ENCODE assay signal across 29 cellular contexts in the genomic region with DNA sequence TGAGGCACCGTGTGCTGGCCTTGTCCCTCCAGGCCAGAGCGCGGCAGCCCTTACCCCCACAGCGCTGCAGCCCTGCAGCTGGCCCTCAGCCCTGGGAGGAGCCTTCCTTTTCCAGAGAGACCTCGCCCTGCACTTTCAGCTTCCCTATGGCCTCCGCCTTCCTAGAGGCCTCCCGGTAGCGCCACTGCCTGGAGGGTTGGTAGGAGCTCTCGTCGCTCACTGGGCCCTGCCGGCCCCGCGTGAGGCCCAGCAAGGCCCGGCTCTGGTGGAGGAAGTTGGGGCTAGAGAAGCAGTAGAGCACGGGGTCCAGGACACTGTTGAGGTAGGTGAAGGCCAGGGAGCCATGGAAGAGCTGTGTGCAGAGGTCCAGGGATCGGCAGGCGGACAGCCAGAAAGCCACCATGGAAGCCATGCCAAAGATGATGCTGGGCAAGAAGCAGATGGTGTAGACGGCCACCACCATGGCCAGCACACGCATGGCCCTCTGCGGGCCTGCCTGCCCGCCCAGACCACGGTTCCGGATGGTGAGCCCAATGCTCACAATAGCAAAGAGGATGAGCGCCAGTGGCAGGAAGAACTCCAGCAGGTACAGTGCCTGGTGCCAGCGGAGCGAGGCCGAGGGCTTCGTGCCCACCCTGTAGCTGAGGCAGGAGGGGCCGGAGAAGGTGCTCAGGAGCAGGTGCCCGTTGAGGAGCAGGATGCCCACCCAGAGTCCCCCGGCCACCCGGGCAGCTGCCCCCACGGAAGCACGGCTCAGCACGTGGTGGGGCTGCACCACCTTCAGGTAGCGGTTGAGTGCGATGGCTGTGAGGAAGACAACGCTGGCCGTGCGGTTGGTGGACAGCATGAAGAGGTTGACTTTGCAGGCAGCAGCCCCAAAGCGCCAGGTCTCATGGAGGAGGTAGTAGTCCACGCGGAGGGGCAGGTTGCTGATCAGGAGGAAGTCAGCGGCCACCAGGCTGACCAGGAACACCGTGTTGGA. TPM values are rescaled to one million over a fixed set of nuclear protein-coding genes. Genes with fewer than 3 reads are reported as not detected.
DNase-seq lines count a peak whose midpoint lies in the region; ATAC-seq and TF ChIP-seq lines count a peak whose summit lies in the region.
"Had no signal": no experiment of that assay in that cellular context is flagged by ENCODE, and none has a peak within 500 bp of the region (broad histone marks: within the 10 kb centered on the region; RNA-seq: fewer than 3 reads in every experiment).

No MANE protein-coding gene starts in this region.

- no TSS peak for BruUV-seq in Caco-2 (replicated peaks; lab: Mats Ljungman, UMichigan)

- no peak for TF ChIP-seq CTCF in Caco-2 (IDR thresholded peaks at IDR 0.05; ENCODE audit: insufficient read depth in 1 of 2, low read depth in 1 of 2, low read length in 1 of 2, severe bottlenecking in 1 of 2, unreplicated experiment in 1 of 2)
- no peak for TF ChIP-seq CTCF in osteoblast (IDR thresholded peaks at IDR 0.05; ENCODE audit: extremely low read depth, low read depth, low read length)

- H3K27me3 Mint-ChIP-seq in activated CD4-positive, alpha-beta T cell treated with anti-CD3 and anti-CD28 coated beads, Interleukin-2, amount 10 ng/mL, durations not matched to agents 7 days and 5 days: no peaks in the 10 kb centered on the region
- H3K27me3 Mint-ChIP-seq in Caco-2 (ENCODE audit: insufficient read depth, unreplicated experiment): no peaks in the 10 kb centered on the region
- H3K27me3 Mint-ChIP-seq: activated CD4-positive, alpha-beta memory T cell treated with anti-CD3 and anti-CD28 coated beads, Interleukin-2, amount 10 ng/mL, durations not matched to agents 7 days and 5 days; CD4-positive, alpha-beta memory T cell; effector memory CD8-positive, alpha-beta T cell had no signal

- H3K9me3 ChIP-seq in Caco-2 (no peaks in the 10 kb centered on the region), osteoblast (ENCODE audit: low read depth, low read length) (no peaks in the 10 kb centered on the region)
- H3K9me3 ChIP-seq: testis had no signal

- CTCF ChIA-PET in activated CD4-positive, alpha-beta T cell treated with anti-CD3 and anti-CD28 coated beads, Interleukin-2, amount 10 ng/mL, durations not matched to agents 7 days and 5 days (lab: Charles Lee): no interaction called here
- CTCF ChIA-PET in Caco-2 (lab: Charles Lee): no interaction called here

- H3K36me3 Mint-ChIP-seq in activated CD4-positive, alpha-beta T cell treated with anti-CD3 and anti-CD28 coated beads, Interleukin-2, amount 10 ng/mL, durations not matched to agents 7 days and 5 days (ENCODE audit: low read depth): no peaks in the 10 kb centered on the region
- peaks cover 8% of the 10 kb centered on the region for H3K36me3 Mint-ChIP-seq in Caco-2 (ENCODE audit: insufficient read depth, unreplicated experiment)

- H3K4me1 Mint-ChIP-seq in activated CD4-positive, alpha-beta T cell treated with anti-CD3 and anti-CD28 coated beads, Interleukin-2, amount 10 ng/mL, durations not matched to agents 7 days and 5 days: no peaks in the 10 kb centered on the region
- H3K4me1 Mint-ChIP-seq in Caco-2 (ENCODE audit: low read depth, unreplicated experiment): no peaks in the 10 kb centered on the region
- H3K4me1 Mint-ChIP-seq: activated CD4-positive, alpha-beta memory T cell treated with anti-CD3 and anti-CD28 coated beads, Interleukin-2, amount 10 ng/mL, durations not matched to agents 7 days and 5 days; CD4-positive, alpha-beta memory T cell had no signal

- no peak overlapping the region for H3K4me3 ChIP-seq in Caco-2 (ENCODE audit: low read depth, low read length)
- no peak overlapping the region for H3K4me3 ChIP-seq in osteoblast (ENCODE audit: insufficient read depth, low read length)
- H3K4me3 ChIP-seq: skin epidermis, testis had no signal

- no peaks in the 10 kb centered on the region for H3K4me1 ChIP-seq in Caco-2
- no peaks in the 10 kb centered on the region for H3K4me1 ChIP-seq in osteoblast (ENCODE audit: insufficient read depth, low read length)
- H3K4me1 ChIP-seq: testis had no signal

- H3K36me3 ChIP-seq in Caco-2 (ENCODE audit: control insufficient read depth, insufficient read depth, low read length) (no peaks in the 10 kb centered on the region), osteoblast (ENCODE audit: insufficient read depth, low read length) (no peaks in the 10 kb centered on the region)

- H2AFZ ChIP-seq in osteoblast (ENCODE audit: low read length): no peak overlapping the region

- H3K4me3 Mint-ChIP-seq in activated CD4-positive, alpha-beta T cell treated with anti-CD3 and anti-CD28 coated beads, Interleukin-2, amount 10 ng/mL, durations not matched to agents 7 days and 5 days: no peak overlapping the region
- no peak overlapping the region for H3K4me3 Mint-ChIP-seq in Caco-2 (ENCODE audit: unreplicated experiment)
- H3K4me3 Mint-ChIP-seq: activated CD4-positive, alpha-beta memory T cell treated with anti-CD3 and anti-CD28 coated beads, Interleukin-2, amount 10 ng/mL, durations not matched to agents 7 days and 5 days; CD4-positive, alpha-beta memory T cell; effector memory CD8-positive, alpha-beta T cell had no signal

- intact Hi-C loops in Caco-2 (cut with micrococcal nuclease; ENCODE audit: unreplicated experiment): no loop called here

- peak; percentile 15 for ATAC-seq in left lobe of liver
- ATAC-seq: effector memory CD8-positive, alpha-beta T cell; left ventricle myocardium superior had no signal

- POLR2A ChIA-PET in activated CD4-positive, alpha-beta T cell treated with anti-CD3 and anti-CD28 coated beads, Interleukin-2, amount 10 ng/mL, durations not matched to agents 7 days and 5 days (lab: Charles Lee): no interaction called here
- POLR2A ChIA-PET in Caco-2 (lab: Charles Lee): no interaction called here

- no peaks in the 10 kb centered on the region for H3K27me3 ChIP-seq in Caco-2 (replicated peaks; ENCODE audit: control insufficient read depth, insufficient read depth, low read length)
- H3K27me3 ChIP-seq in osteoblast (ENCODE audit: insufficient read depth, low read length): no peaks in the 10 kb centered on the region
- H3K27me3 ChIP-seq: testis had no signal

- DNase-seq in activated CD4-positive, alpha-beta T cell treated with anti-CD3 and anti-CD28 coated beads, Interleukin-2, amount 10 ng/mL, durations not matched to agents 7 days and 5 days: no peak
- no peak for DNase-seq in activated CD4-positive, alpha-beta T cell treated with anti-CD3 and anti-CD28 coated beads for 48 hours
- DNase-seq in Caco-2 (no peak), left lobe of liver (ENCODE audit: low spot score) (peak; percentile 54), osteoblast (ENCODE audit: insufficient read length, low spot score, missing footprints) (peak; percentile 68), NCI-H2107 treated with DMSO at 0.1 percent for 48 hours (lab: John Stamatoyannopoulos, UW; ENCODE audit: unreplicated experiment) (no peak), AG08396 (ENCODE audit: low spot score) (no peak), NCI-H1436 treated with DMSO at 0.1 percent for 48 hours (lab: John Stamatoyannopoulos, UW) (no peak)
- DNase-seq: activated CD4-positive, alpha-beta memory T cell treated with anti-CD3 and anti-CD28 coated beads, Interleukin-2, amount 10 ng/mL, durations not matched to agents 7 days and 5 days; CD4-positive, alpha-beta memory T cell; central memory CD4-positive, alpha-beta T cell; cortex of kidney; effector memory CD8-positive, alpha-beta T cell; glutamatergic neuron; GOT3; left ventricle myocardium superior; NCI-H1092; NCI-H187; NCI-H2171 treated with DMSO at 0.1 percent for 48 hours; NCI-H510A treated with DMSO at 0.1 percent for 48 hours; RPMI8226; stimulated activated naive CD4-positive, alpha-beta T cell treated with Interleukin-2 at 50 U/mL for 16 hours had no signal

- no peaks in the 10 kb centered on the region for H3K9me3 Mint-ChIP-seq in activated CD4-positive, alpha-beta T cell treated with anti-CD3 and anti-CD28 coated beads, Interleukin-2, amount 10 ng/mL, durations not matched to agents 7 days and 5 days
- H3K9me3 Mint-ChIP-seq in Caco-2 (ENCODE audit: unreplicated experiment): no peaks in the 10 kb centered on the region
- H3K9me3 Mint-ChIP-seq: activated CD4-positive, alpha-beta memory T cell treated with anti-CD3 and anti-CD28 coated beads, Interleukin-2, amount 10 ng/mL, durations not matched to agents 7 days and 5 days; CD4-positive, alpha-beta memory T cell; effector memory CD8-positive, alpha-beta T cell had no signal

- H4K20me1 ChIP-seq in osteoblast (ENCODE audit: insufficient read depth, low read length): no peaks in the 10 kb centered on the region

- no peak overlapping the region for H3K4me2 ChIP-seq in osteoblast (ENCODE audit: insufficient read depth, low read length)

- no peaks in the 10 kb centered on the region for H3K79me2 ChIP-seq in osteoblast (ENCODE audit: insufficient read depth, low read length)

- peak overlapping the region; percentile 19 for H3K27ac Mint-ChIP-seq in activated CD4-positive, alpha-beta T cell treated with anti-CD3 and anti-CD28 coated beads, Interleukin-2, amount 10 ng/mL, durations not matched to agents 7 days and 5 days
- peak overlapping the region; percentile 29 for H3K27ac Mint-ChIP-seq in Caco-2 (ENCODE audit: unreplicated experiment)
- H3K27ac Mint-ChIP-seq: activated CD4-positive, alpha-beta memory T cell treated with anti-CD3 and anti-CD28 coated beads, Interleukin-2, amount 10 ng/mL, durations not matched to agents 7 days and 5 days had no signal

- no peak overlapping the region for H3K27ac ChIP-seq in osteoblast (ENCODE audit: low read depth, low read length)
- H3K27ac ChIP-seq: skin epidermis, testis had no signal

RNA-seq across cellular contexts. Expression of a gene that starts 0.8 kb away (rescaled TPM):
- total RNA-seq in activated CD4-positive, alpha-beta T cell treated with anti-CD3 and anti-CD28 coated beads, Interleukin-2, amount 10 ng/mL, durations not matched to agents 7 days and 5 days: not detected
- total RNA-seq in Caco-2 (2022): 10.9 and 11.0 TPM in 2 replicates
- 29.7 TPM for total RNA-seq in left lobe of liver
- total RNA-seq in osteoblast: 0.29 TPM in 1 of 2 replicates, not detected in the other
- total RNA-seq: A172; activated CD4-positive, alpha-beta memory T cell treated with anti-CD3 and anti-CD28 coated beads, Interleukin-2, amount 10 ng/mL, durations not matched to agents 7 days and 5 days; CD4-positive, alpha-beta memory T cell; HT-29; osteocyte; SK-MEL-5 had no signal

RNA-seq across cellular contexts. Expression of a gene that starts 29.3 kb away (rescaled TPM):
- not detected for total RNA-seq in activated CD4-positive, alpha-beta T cell treated with anti-CD3 and anti-CD28 coated beads, Interleukin-2, amount 10 ng/mL, durations not matched to agents 7 days and 5 days
- total RNA-seq in Caco-2 (2022) (44.1 and 47.5 TPM in 2 replicates), left lobe of liver (188 TPM), osteoblast (0.72 and 1.8 TPM in 2 replicates)
- total RNA-seq: A172, HT-29, myocyte, SK-MEL-5 had no signal

Comparison
In these comparisons a context has a peak if more than half of its experiments do, and no peak if none do; other contexts are left out.
1. DNase-seq: peak in left lobe of liver (single experiment) and osteoblast (single experiment); none in activated CD4-positive, alpha-beta T cell treated with anti-CD3 and anti-CD28 coated beads, Interleukin-2, amount 10 ng/mL, durations not matched to agents 7 days and 5 days (single experiment), activated CD4-positive, alpha-beta T cell treated with anti-CD3 and anti-CD28 coated beads for 48 hours (single experiment), Caco-2 (0 of 2), NCI-H2107 treated with DMSO at 0.1 percent for 48 hours (single experiment), AG08396 (single experiment) and NCI-H1436 treated with DMSO at 0.1 percent for 48 hours (single experiment).
2. RNA of a gene that starts 29.3 kb away (total RNA-seq): 188 TPM in left lobe of liver (single experiment) and 44.1 to 47.5 TPM in Caco-2; 0.72 to 1.8 TPM in osteoblast and not detected in activated CD4-positive, alpha-beta T cell treated with anti-CD3 and anti-CD28 coated beads, Interleukin-2, amount 10 ng/mL, durations not matched to agents 7 days and 5 days; every median in the first group is over 10 times any median in the second.